ENCODE assay signal across 26 cellular contexts in the genomic region with DNA sequence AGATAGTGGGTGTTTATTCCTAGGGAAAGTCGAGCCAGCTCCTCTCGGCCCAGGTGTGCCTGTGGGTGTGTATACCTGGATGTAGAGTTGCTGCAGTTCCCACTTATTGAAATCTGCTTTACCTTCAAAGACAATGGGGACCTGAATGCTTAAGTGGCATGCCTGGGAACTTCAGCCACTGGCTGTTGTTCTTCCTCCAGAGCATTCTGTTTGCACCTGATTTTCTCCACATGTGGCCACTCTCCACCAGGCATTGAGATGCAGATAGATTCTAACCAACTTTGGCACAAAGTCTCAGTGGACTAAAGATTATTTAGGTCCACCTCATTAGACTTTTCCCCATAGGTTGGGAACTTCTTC.
DNase-seq lines count a peak whose midpoint lies in the region; ATAC-seq, FAIRE-seq and TF ChIP-seq lines count a peak whose summit lies in the region.
"Had no signal": no experiment of that assay in that cellular context is flagged by ENCODE, and none has a peak within 500 bp of the region (broad histone marks: within the 10 kb centered on the region; RNA-seq: fewer than 3 reads in every experiment).

No MANE protein-coding gene starts in this region.

- no peak overlapping the region for H3K27ac ChIP-seq in H9 (ENCODE audit: insufficient read length, low read depth, low read length)
- H3K27ac ChIP-seq in iPS-20b (ENCODE audit: low read length): no peak overlapping the region
- H3K27ac ChIP-seq in trophoblast cell (ENCODE audit: low read depth, low read length): no peak overlapping the region
- no peak overlapping the region for H3K27ac ChIP-seq in pancreas
- H3K27ac ChIP-seq: A549, KMS-11, RWPE1 had no signal

- peaks cover 0 to 2% of the 10 kb centered on the region in 2 experiments; a peak in 2 of 5 replicates for H3K9me3 Mint-ChIP-seq in H9
- H3K9me3 Mint-ChIP-seq: CD8-positive, alpha-beta T cell; IgD-negative memory B cell had no signal

- no peak overlapping the region for H3T11ph ChIP-seq in H9 (ENCODE audit: low read length)

- H3K4me2 ChIP-seq in H9 (ENCODE audit: insufficient read depth, insufficient read length, low read length) (no peak overlapping the region), trophoblast cell (ENCODE audit: low read length) (no peak overlapping the region)
- H3K4me2 ChIP-seq: A549, KMS-11 had no signal

- H3K4me1 ChIP-seq in H9 (ENCODE audit: insufficient read depth, low read length): peaks cover 14% of the 10 kb centered on the region; the same call in 1 of the 2 replicates
- H3K4me1 ChIP-seq in NT2/D1 (ENCODE audit: insufficient read depth, insufficient read length): peaks cover 4% of the 10 kb centered on the region
- peaks cover 9% of the 10 kb centered on the region for H3K4me1 ChIP-seq in iPS-20b (ENCODE audit: insufficient read depth, low read length)
- H3K4me1 ChIP-seq in trophoblast cell (ENCODE audit: control insufficient read depth in 1 of 2, insufficient read depth in 2 of 2, low read length in 2 of 2): peaks cover 15% of the 10 kb centered on the region in 2 experiments
- no peaks in the 10 kb centered on the region for H3K4me1 ChIP-seq in pancreas
- H3K4me1 ChIP-seq: A549 had no signal

- no peak overlapping the region for H4K5ac ChIP-seq in H9 (ENCODE audit: insufficient read length, low read depth, low read length)

- no peak overlapping the region for H4K12ac ChIP-seq in trophoblast cell (ENCODE audit: low read depth, low read length)

- H3K36me3 ChIP-seq in NT2/D1 (ENCODE audit: insufficient read depth, insufficient read length, low read length): no peaks in the 10 kb centered on the region
- H3K36me3 ChIP-seq in iPS-20b (ENCODE audit: insufficient read depth, low read depth, low read length): no peaks in the 10 kb centered on the region
- no peaks in the 10 kb centered on the region for H3K36me3 ChIP-seq in trophoblast cell (ENCODE audit: control insufficient read depth in 1 of 2, insufficient read depth in 2 of 2, low read length in 2 of 2)
- no peaks in the 10 kb centered on the region for H3K36me3 ChIP-seq in pancreas

- H2AK5ac ChIP-seq in H9 (ENCODE audit: insufficient read length, low read length) (no peak overlapping the region), trophoblast cell (ENCODE audit: low read length) (no peak overlapping the region)

- H2AFZ ChIP-seq in H9 (ENCODE audit: low read length) (no peak overlapping the region), trophoblast cell (ENCODE audit: insufficient read depth, low read length, poor library complexity) (no peak overlapping the region)

- H2BK5ac ChIP-seq in H9 (ENCODE audit: insufficient read length, low read length) (no peak overlapping the region), trophoblast cell (ENCODE audit: low read depth, low read length, poor library complexity) (no peak overlapping the region)

- H2BK15ac ChIP-seq in H9 (ENCODE audit: low read depth, low read length): no peak overlapping the region

- H3K79me2 ChIP-seq in H9 (ENCODE audit: insufficient read depth, low read length) (no peaks in the 10 kb centered on the region), trophoblast cell (ENCODE audit: control insufficient read depth, insufficient read depth, low read length, poor library complexity) (no peaks in the 10 kb centered on the region)

- no peak overlapping the region for H3K23ac ChIP-seq in H9 (ENCODE audit: insufficient read length, low read depth, low read length)
- no peak overlapping the region for H3K23ac ChIP-seq in trophoblast cell (ENCODE audit: low read length)

- no peak overlapping the region for H4K91ac ChIP-seq in H9 (ENCODE audit: insufficient read length, low read depth, low read length)
- no peak overlapping the region for H4K91ac ChIP-seq in trophoblast cell (ENCODE audit: low read depth, low read length)

- H3K36me3 Mint-ChIP-seq in H9 (ENCODE audit: insufficient read depth in 1 of 3, low read depth in 3 of 3): no peaks in the 10 kb centered on the region
- H3K36me3 Mint-ChIP-seq: CD8-positive, alpha-beta T cell; IgD-negative memory B cell had no signal

- peak overlapping the region in 2 of 3 experiments; percentile 45 to 97; a peak in 4 of 7 replicates for H3K27ac Mint-ChIP-seq in H9
- H3K27ac Mint-ChIP-seq: CD8-positive, alpha-beta T cell; IgD-negative memory B cell had no signal

- H3K79me1 ChIP-seq in H9 (ENCODE audit: insufficient read depth, low read depth, low read length, poor library complexity, severe bottlenecking) (no peaks in the 10 kb centered on the region), trophoblast cell (ENCODE audit: low read length) (peaks cover 2% of the 10 kb centered on the region)

- no peaks in the 10 kb centered on the region for H3K9me3 ChIP-seq in H9 (ENCODE audit: control insufficient read depth, low read depth, low read length)
- H3K9me3 ChIP-seq in NT2/D1 (ENCODE audit: insufficient read depth, low read length): no peaks in the 10 kb centered on the region
- no peaks in the 10 kb centered on the region for H3K9me3 ChIP-seq in iPS-20b (ENCODE audit: insufficient read depth, low read depth, low read length)
- H3K9me3 ChIP-seq in trophoblast cell (ENCODE audit: insufficient read depth, low read depth, low read length): no peaks in the 10 kb centered on the region
- H3K9me3 ChIP-seq in pancreas: no peaks in the 10 kb centered on the region
- H3K9me3 ChIP-seq: A549, Caco-2 had no signal

- peaks cover 36 to 41% of the 10 kb centered on the region in 2 experiments for H3K4me1 Mint-ChIP-seq in H9

- peak; percentile 43 for DNase-seq in H9
- DNase-seq in NT2/D1 (ENCODE audit: low read depth, low spot score): peak; percentile 39
- DNase-seq in trophoblast cell: no peak
- no peak for DNase-seq in pancreas
- no peak for DNase-seq in NK-92 (lab: John Stamatoyannopoulos, UW; ENCODE audit: unreplicated experiment)
- no peak for DNase-seq in CD1c-positive myeloid dendritic cell (ENCODE audit: extremely low spot score)
- DNase-seq: Caco-2; CD8-positive, alpha-beta T cell; DMS79; GF-D8; HCEC 1CT; MM.1S; NCI-H1694; NCI-H2029 treated with DMSO at 0.1 percent for 48 hours; NCI-H2171; NCI-H446; NCI-H524 treated with DMSO at 0.1 percent for 48 hours; SHP77 treated with DMSO at 0.1 percent for 48 hours; T-helper 1 cell had no signal

- H2BK20ac ChIP-seq in H9 (ENCODE audit: low read depth, low read length, poor library complexity, severe bottlenecking): no peak overlapping the region

- no peaks in the 10 kb centered on the region for H3K23me2 ChIP-seq in H9 (ENCODE audit: insufficient read length, low read depth, low read length, poor library complexity, severe bottlenecking)

- peaks cover 2% of the 10 kb centered on the region; the same call in 1 of the 2 replicates for H3K27me3 Mint-ChIP-seq in H9 (ENCODE audit: low read depth)
- H3K27me3 Mint-ChIP-seq: IgD-negative memory B cell had no signal

- H3K27me3 ChIP-seq in H9 (ENCODE audit: insufficient read depth, low read length) (no peaks in the 10 kb centered on the region), NT2/D1 (ENCODE audit: insufficient read depth, insufficient read length) (no peaks in the 10 kb centered on the region), iPS-20b (ENCODE audit: insufficient read depth, low read length) (no peaks in the 10 kb centered on the region), trophoblast cell (ENCODE audit: insufficient read depth, low read length) (no peaks in the 10 kb centered on the region), pancreas (no peaks in the 10 kb centered on the region)

- H3K4ac ChIP-seq in H9 (ENCODE audit: low read depth, low read length) (no peak overlapping the region), trophoblast cell (ENCODE audit: low read depth, low read length) (no peak overlapping the region)

- no peak overlapping the region for H2BK120ac ChIP-seq in H9 (ENCODE audit: low read depth, low read length, poor library complexity, severe bottlenecking)
- peak overlapping the region; percentile 8 for H2BK120ac ChIP-seq in trophoblast cell (ENCODE audit: insufficient read depth, low read length, poor library complexity)

- intact Hi-C loops in pancreas (cut with DNase I): no loop called here

- ATAC-seq in pancreas: no peak
- ATAC-seq: A549; CD8-positive, alpha-beta T cell; Panc1 had no signal

- H3K14ac ChIP-seq in H9 (ENCODE audit: insufficient read depth, low read length): no peak overlapping the region
- H3K14ac ChIP-seq in trophoblast cell (ENCODE audit: low read length): no peak overlapping the region

- FAIRE-seq in pancreas (lab: Jason Lieb, UNC): no peak
- FAIRE-seq: A549, GM12891 had no signal

- no peak overlapping the region for H3K56ac ChIP-seq in H9 (ENCODE audit: insufficient read length, low read depth, low read length)

- H3K9ac ChIP-seq in H9 (ENCODE audit: extremely low read depth, insufficient read length, low read length) (no peak overlapping the region), NT2/D1 (ENCODE audit: insufficient read length, low read depth) (no peak overlapping the region), iPS-20b (ENCODE audit: low read depth, low read length) (no peak overlapping the region; the same call in 1 of the 2 replicates), trophoblast cell (ENCODE audit: low read length) (no peak overlapping the region)
- H3K9ac ChIP-seq: KMS-11 had no signal

- H2BK12ac ChIP-seq in H9 (ENCODE audit: insufficient read length, low read depth, low read length): no peak overlapping the region
- H2BK12ac ChIP-seq in trophoblast cell (ENCODE audit: low read length): no peak overlapping the region

- no peak overlapping the region for H3K4me3 Mint-ChIP-seq in H9
- H3K4me3 Mint-ChIP-seq: CD8-positive, alpha-beta T cell; IgD-negative memory B cell had no signal

- WGBS in H9 (ENCODE audit: extremely low coverage, insufficient read length, low lambda C conversion rate): no CpG with 5 or more reads among the region's 2 CpGs
- WGBS in trophoblast cell (ENCODE audit: extremely low coverage, insufficient coverage, insufficient read length): no CpG with 5 or more reads among the region's 2 CpGs
- 21 to 52% methylated on average over 2 of the region's 2 CpGs for WGBS in pancreas, 2 donors

- TF ChIP-seq CTCF in H9 (conservative IDR thresholded peaks at IDR 0.05): no peak
- no peak for TF ChIP-seq CTCF in pancreas (IDR thresholded peaks at IDR 0.05)

- H3K4me3 ChIP-seq in NT2/D1 (ENCODE audit: insufficient read length, low read depth) (no peak overlapping the region), iPS-20b (ENCODE audit: low read length) (peak overlapping the region; percentile 6; the same call in 1 of the 2 replicates), trophoblast cell (ENCODE audit: low read depth, low read length) (no peak overlapping the region), pancreas (no peak overlapping the region)
- H3K4me3 ChIP-seq: A549 had no signal

- H4K8ac ChIP-seq in H9 (replicated peaks; ENCODE audit: insufficient read length, low read depth, low read length): no peak overlapping the region
- no peak overlapping the region for H4K8ac ChIP-seq in trophoblast cell (ENCODE audit: low read depth, low read length)

- H3K18ac ChIP-seq in H9 (ENCODE audit: insufficient read length, low read depth, low read length) (peak overlapping the region; percentile 28), trophoblast cell (ENCODE audit: low read length) (no peak overlapping the region)

- H4K20me1 ChIP-seq in H9 (ENCODE audit: control insufficient read depth, insufficient read depth, insufficient read length): no peaks in the 10 kb centered on the region

Comparison
In these comparisons a context has a peak if more than half of its experiments do, and no peak if none do; other contexts are left out.
1. DNase-seq: peak in H9 (single experiment) and NT2/D1 (single experiment); none in trophoblast cell (0 of 2), pancreas (0 of 6), NK-92 (single experiment) and CD1c-positive myeloid dendritic cell (single experiment).